ENCODE assay signal across 12 cellular contexts in genomic region chr12:128637616-128638606, GRCh38.
DNase-seq lines count a peak whose midpoint lies in the region; ATAC-seq and TF ChIP-seq lines count a peak whose summit lies in the region.
"Had no signal": no experiment of that assay in that cellular context is flagged by ENCODE, and none has a peak within 500 bp of the region (broad histone marks: within the 10 kb centered on the region; RNA-seq: fewer than 3 reads in every experiment).

No MANE protein-coding gene starts in this region.

- no peak for TF ChIP-seq CTCF in nephron (IDR thresholded peaks at IDR 0.05; ENCODE audit: unreplicated experiment in 3 of 3)
- no peak for TF ChIP-seq CTCF in colonic mucosa (IDR thresholded peaks at IDR 0.05)
- no peak for TF ChIP-seq CTCF in nephron progenitor cell (IDR thresholded peaks at IDR 0.05)

- H3K27me3 Mint-ChIP-seq in nephron (ENCODE audit: low read depth) = peaks cover 3% of the 10 kb centered on the region
- no peaks in the 10 kb centered on the region for H3K27me3 Mint-ChIP-seq in nephron progenitor cell (ENCODE audit: low read depth, poor library complexity)
- H3K27me3 Mint-ChIP-seq: stimulated activated naive CD8-positive, alpha-beta T cell treated with anti-CD3 and anti-CD28 coated beads, Interleukin-15, amount 100 ng/mL, for 72 hours had no signal

- peak overlapping the region in 2 of 3 experiments; percentile 50 to 59 for H3K27ac Mint-ChIP-seq in nephron
- H3K27ac Mint-ChIP-seq in nephron progenitor cell = no peak overlapping the region
- H3K27ac Mint-ChIP-seq: stimulated activated naive CD8-positive, alpha-beta T cell treated with anti-CD3 and anti-CD28 coated beads, Interleukin-15, amount 100 ng/mL, for 72 hours had no signal

- no peak overlapping the region for H3K4me3 ChIP-seq in colonic mucosa
- H3K4me3 ChIP-seq: smooth muscle cell had no signal

- H3K27me3 ChIP-seq in colonic mucosa = no peaks in the 10 kb centered on the region
- H3K27me3 ChIP-seq: brain microvascular endothelial cell had no signal

- H3K9me3 ChIP-seq in colonic mucosa = no peaks in the 10 kb centered on the region

- H3K36me3 ChIP-seq in colonic mucosa = no peaks in the 10 kb centered on the region
- H3K36me3 ChIP-seq: brain microvascular endothelial cell had no signal

- intact Hi-C loops in left cardiac atrium (cut with DNase I) (no loop called here), colonic mucosa (cut with DNase I) (no loop called here)

- H3K9ac ChIP-seq in colonic mucosa (ENCODE audit: low read depth in 2 of 2, low read length in 2 of 2) = no peak overlapping the region

- H3K36me3 Mint-ChIP-seq in nephron (ENCODE audit: low read depth) (no peaks in the 10 kb centered on the region), nephron progenitor cell (ENCODE audit: low read depth) (peaks cover 49% of the 10 kb centered on the region)

- DNase-seq in NCI-H2107 treated with DMSO at 0.1 percent for 48 hours (lab: John Stamatoyannopoulos, UW; ENCODE audit: unreplicated experiment) (peak; percentile 13), NCI-H2107 (lab: John Stamatoyannopoulos, UW) (no peak), left cardiac atrium (no peak), colonic mucosa (no peak), nephron progenitor cell (no peak)
- DNase-seq: brain microvascular endothelial cell; GDM1; stimulated activated naive CD8-positive, alpha-beta T cell treated with anti-CD3 and anti-CD28 coated beads, Interleukin-15, amount 100 ng/mL, for 72 hours had no signal

- peaks cover 17% of the 10 kb centered on the region for H3K4me1 Mint-ChIP-seq in nephron
- no peaks in the 10 kb centered on the region for H3K4me1 Mint-ChIP-seq in nephron progenitor cell
- H3K4me1 Mint-ChIP-seq: stimulated activated naive CD8-positive, alpha-beta T cell treated with anti-CD3 and anti-CD28 coated beads, Interleukin-15, amount 100 ng/mL, for 72 hours had no signal

- no peaks in the 10 kb centered on the region for H3K4me1 ChIP-seq in colonic mucosa

- H3K4me3 Mint-ChIP-seq in nephron (no peak overlapping the region), nephron progenitor cell (no peak overlapping the region)
- H3K4me3 Mint-ChIP-seq: stimulated activated naive CD8-positive, alpha-beta T cell treated with anti-CD3 and anti-CD28 coated beads, Interleukin-15, amount 100 ng/mL, for 72 hours had no signal

- ATAC-seq in HG02678 (IDR thresholded peaks at IDR 0.05; ENCODE audit: unreplicated experiment) (peak; percentile 91), HG03521 (IDR thresholded peaks at IDR 0.05; ENCODE audit: unreplicated experiment) (peak; percentile 88), left cardiac atrium (no peak)
- ATAC-seq: stimulated activated naive CD8-positive, alpha-beta T cell treated with anti-CD3 and anti-CD28 coated beads, Interleukin-15, amount 100 ng/mL, for 72 hours had no signal

- no peak overlapping the region for H3K27ac ChIP-seq in colonic mucosa
- H3K27ac ChIP-seq: brain microvascular endothelial cell had no signal

- H3K9me3 Mint-ChIP-seq in nephron (peaks cover 4% of the 10 kb centered on the region), nephron progenitor cell (peaks cover 2% of the 10 kb centered on the region)

Comparison
In these comparisons a context has a peak if more than half of its experiments do, and no peak if none do; other contexts are left out.
1. ATAC-seq: peak in HG02678 (single experiment) and HG03521 (single experiment); none in left cardiac atrium (0 of 2).